Comparison of ENCODE assay signal across 14 cellular contexts in genomic region chr13:27211271-27211670, GRCh38. TPM values are rescaled to one million over a fixed set of nuclear protein-coding genes. Genes with fewer than 3 reads are reported as not detected.
DNase-seq lines count a peak whose midpoint lies in the region; ATAC-seq and TF ChIP-seq lines count a peak whose summit lies in the region.
"Had no signal": no experiment of that assay in that cellular context is flagged by ENCODE, and none has a peak within 500 bp of the region (broad histone marks: within the 10 kb centered on the region; RNA-seq: fewer than 3 reads in every experiment).

No MANE protein-coding gene starts in this region.

- H3K9me2 ChIP-seq in GM23248 (ENCODE audit: insufficient read depth) (no peaks in the 10 kb centered on the region), HCT116 (ENCODE audit: insufficient read depth) (no peaks in the 10 kb centered on the region), Loucy (replicated peaks; ENCODE audit: low read depth, low read length) (no peaks in the 10 kb centered on the region)

- no peak for TF ChIP-seq POLR2A in HCT116 (IDR thresholded peaks at IDR 0.05; ENCODE audit: borderline replicate concordance, extremely low read depth, insufficient read depth, insufficient read length)

- H3K4me1 ChIP-seq in GM23248 (ENCODE audit: insufficient read depth), result peaks cover 8% of the 10 kb centered on the region
- peaks cover 4 to 16% of the 10 kb centered on the region in 2 experiments; a peak in 3 of 4 replicates for H3K4me1 ChIP-seq in HCT116 (ENCODE audit: control insufficient read depth in 1 of 2, insufficient read depth in 2 of 2, low read length in 2 of 2)
- peaks cover 14% of the 10 kb centered on the region for H3K4me1 ChIP-seq in Loucy (ENCODE audit: insufficient read depth, low read length, poor library complexity, severe bottlenecking)
- H3K4me1 ChIP-seq: Caco-2 had no signal

- BruUV-seq in HCT116 (replicated peaks; lab: Mats Ljungman, UMichigan), result no TSS peak

- CTCF ChIA-PET in HCT116 (lab: Charles Lee), result no interaction called here

- H3K27me3 ChIP-seq in GM23248 (replicated peaks; ENCODE audit: insufficient read depth), result no peaks in the 10 kb centered on the region
- no peaks in the 10 kb centered on the region for H3K27me3 ChIP-seq in HCT116 (ENCODE audit: insufficient read depth, low read length)
- H3K27me3 ChIP-seq in Loucy (ENCODE audit: insufficient read depth, low read length, poor library complexity, severe bottlenecking), result no peaks in the 10 kb centered on the region

- H4K20me1 ChIP-seq in GM23248 (ENCODE audit: insufficient read depth) (no peaks in the 10 kb centered on the region), HCT116 (ENCODE audit: insufficient read depth) (no peaks in the 10 kb centered on the region), Loucy (ENCODE audit: insufficient read depth, low read length, poor library complexity, severe bottlenecking) (no peaks in the 10 kb centered on the region)

- H3F3A ChIP-seq in GM23248 (ENCODE audit: insufficient read depth), result peaks cover 4% of the 10 kb centered on the region; the same call in 1 of the 2 replicates
- H3F3A ChIP-seq in Loucy (ENCODE audit: low read depth), result no peaks in the 10 kb centered on the region

- H3K4me2 ChIP-seq in GM23248 (ENCODE audit: unreplicated experiment) (no peak overlapping the region), HCT116 (ENCODE audit: low read length) (peak overlapping the region; percentile 61), Loucy (ENCODE audit: low read depth, low read length, poor library complexity, severe bottlenecking) (no peak overlapping the region)

- intact Hi-C loops in HCT116 (cut with micrococcal nuclease), result no loop called here
- intact Hi-C loops in left cardiac atrium (cut with DNase I), result no loop called here

- H3K36me3 ChIP-seq in GM23248 (ENCODE audit: low read depth), result no peaks in the 10 kb centered on the region
- H3K36me3 ChIP-seq in HCT116 (ENCODE audit: control insufficient read depth in 1 of 2, insufficient read depth in 2 of 2, low read length in 2 of 2), result no peaks in the 10 kb centered on the region
- H3K36me3 ChIP-seq in Loucy (ENCODE audit: insufficient read depth, low read length), result no peaks in the 10 kb centered on the region

- H3K79me2 ChIP-seq in GM23248 (ENCODE audit: insufficient read depth) (no peaks in the 10 kb centered on the region), HCT116 (ENCODE audit: insufficient read depth, low read length) (no peaks in the 10 kb centered on the region), Loucy (ENCODE audit: insufficient read depth, low read length) (no peaks in the 10 kb centered on the region)

- RAD21 ChIA-PET in HCT116 (lab: Charles Lee; ENCODE audit: low non-redundant PET in 1 of 2, low total read pairs in 2 of 2, uncharacterized antibody in 2 of 2, unreplicated experiment in 2 of 2), result interaction anchor here in 1 of 2 experiments (0.6 kb wide), 1 partner anchor 62 kb away, joined by 6 read pairs; no protein-coding TSS in a partner anchor

- POLR2A ChIA-PET in HCT116 (lab: Charles Lee), result interaction anchor here (1.7 kb wide), 1 partner anchor 16 kb away, joined by 9 read pairs; no protein-coding TSS in a partner anchor

- TF ChIP-seq CTCF in HCT116 (IDR thresholded peaks at IDR 0.05 in 2 of 3, conservative IDR thresholded peaks at IDR 0.05 in 1 of 3; ENCODE audit: borderline replicate concordance in 1 of 3, insufficient read depth in 1 of 3, low read depth in 2 of 3, low read length in 2 of 3) (no peak), Loucy (conservative IDR thresholded peaks at IDR 0.05; ENCODE audit: low read length) (no peak)

- ATAC-seq in HCT116 (no peak), left cardiac atrium (no peak), HG02798 (IDR thresholded peaks at IDR 0.05; ENCODE audit: poor library complexity, unreplicated experiment) (no peak)
- ATAC-seq: CD8-positive, alpha-beta T cell had no signal

- H2AFZ ChIP-seq in GM23248, result no peak overlapping the region; the same call in 1 of the 2 replicates
- no peak overlapping the region for H2AFZ ChIP-seq in HCT116 (ENCODE audit: low read depth, low read length, poor library complexity, severe bottlenecking)
- no peak overlapping the region for H2AFZ ChIP-seq in Loucy (ENCODE audit: low read length)

- WGBS in GM23248 (ENCODE audit: low coverage in 1 of 2, low lambda C conversion rate in 2 of 2, missing lambda C conversion rate in 2 of 2), 2 experiments, result 96 to 98% methylated on average over 1 of the region's 1 CpG

- peak overlapping the region; percentile 36; the same call in 1 of the 2 replicates for H3K9ac ChIP-seq in GM23248
- no peak overlapping the region for H3K9ac ChIP-seq in HCT116 (ENCODE audit: low read length)
- no peak overlapping the region for H3K9ac ChIP-seq in Loucy (ENCODE audit: low read depth, low read length, poor library complexity, severe bottlenecking)

- DNase-seq in GM23248 (no peak), HCT116 (ENCODE audit: low read depth, low spot score) (no peak), left cardiac atrium (no peak), C1 segment of cervical spinal cord (lab: John Stamatoyannopoulos, UW) (no peak)
- DNase-seq: Caco-2; CD4-positive, CD25-positive, alpha-beta regulatory T cell; CD8-positive, alpha-beta T cell; DMS153; DMS79 treated with DMSO at 0.1 percent for 48 hours; GF-D8; H7 had no signal

- TF ChIP-seq RAD21 in HCT116 (IDR thresholded peaks at IDR 0.05; ENCODE audit: low read depth), result no peak

- no peak overlapping the region for H3K4me3 ChIP-seq in GM23248
- H3K4me3 ChIP-seq in HCT116 (replicated peaks in 1 of 2; ENCODE audit: low read depth in 1 of 2, low read length in 2 of 2), result no peak overlapping the region
- H3K4me3 ChIP-seq in Loucy (ENCODE audit: low read length, poor library complexity, severe bottlenecking), result peak overlapping the region; percentile 73

- H3K9me3 ChIP-seq in GM23248 (ENCODE audit: low read depth) (no peaks in the 10 kb centered on the region), HCT116 (ENCODE audit: control insufficient read depth in 1 of 2, insufficient read depth in 1 of 2, low read depth in 1 of 2, low read length in 2 of 2) (no peaks in the 10 kb centered on the region), Loucy (ENCODE audit: insufficient read depth, low read depth, low read length) (peaks cover 7% of the 10 kb centered on the region; the same call in 1 of the 2 replicates)

- peak overlapping the region; percentile 48 for H3K27ac ChIP-seq in GM23248
- no peak overlapping the region for H3K27ac ChIP-seq in HCT116 (ENCODE audit: low read depth, low read length)
- H3K27ac ChIP-seq: C4-2B had no signal

- in situ Hi-C loops in GM23248 (cut with MboI), result no loop called here

TF ChIP-seq in HCT116, 20 proteins besides CTCF, POLR2A, EP300 and RAD21 (continues in another document):
- TF ChIP-seq CBX3 (IDR thresholded peaks at IDR 0.05; ENCODE audit: low read depth), result no peak
- TF ChIP-seq ATF3 (IDR thresholded peaks at IDR 0.05), result no peak
- no peak for TF ChIP-seq CEBPB (IDR thresholded peaks at IDR 0.05; ENCODE audit: low read depth)
- TF ChIP-seq SIN3A (IDR thresholded peaks at IDR 0.05; ENCODE audit: low read depth), result no peak
- no peak for TF ChIP-seq EGR1 (IDR thresholded peaks at IDR 0.05; ENCODE audit: low read depth)
- no peak for TF ChIP-seq REST (IDR thresholded peaks at IDR 0.05; ENCODE audit: low read depth)
- TF ChIP-seq POLR2AphosphoS5 (IDR thresholded peaks at IDR 0.05; ENCODE audit: low read depth, low read length), result no peak
- no peak for TF ChIP-seq EZH2phosphoT487 (IDR thresholded peaks at IDR 0.05; ENCODE audit: borderline replicate concordance)
- TF ChIP-seq ELF1 (IDR thresholded peaks at IDR 0.05; ENCODE audit: borderline replicate concordance, low read depth), result no peak
- no peak for TF ChIP-seq SRF (IDR thresholded peaks at IDR 0.05; ENCODE audit: low read depth)

RNA-seq across cellular contexts. Expression of gene USP12, which starts 39.7 kb away (rescaled TPM):
- 18.9 and 21.8 TPM in 2 replicates for total RNA-seq in GM23248 (2014; rRNA removed; shearing (Covaris generic))
- polyA plus RNA-seq in GM23248 (2016; fragmentation: Nextera tagmentation; extraction: Ambion mirVana), result 16.0 and 16.7 TPM in 2 replicates
- total RNA-seq in HCT116 (2021; ENCODE audit: unreplicated experiment) (28.3 TPM), left cardiac atrium (10 to 100 TPM; 16.1 to 19.1 TPM)
- polyA plus RNA-seq in HCT116 (2012), result 7.8 and 11.1 TPM in 2 replicates

RNA-seq across cellular contexts. Expression of gene RPL21, which starts 40.1 kb away (rescaled TPM):
- total RNA-seq in GM23248 (2014; rRNA removed; shearing (Covaris generic)), result 609 and 638 TPM in 2 replicates
- polyA plus RNA-seq in GM23248 (2016; fragmentation: Nextera tagmentation; extraction: Ambion mirVana), result 390 and 434 TPM in 2 replicates
- total RNA-seq in HCT116 (2021; ENCODE audit: unreplicated experiment) (915 TPM), left cardiac atrium (100 to 1,000 TPM; 729 to 803 TPM)
- 810 and 999 TPM in 2 replicates for polyA plus RNA-seq in HCT116 (2012)

RNA-seq across cellular contexts. Expression of gene RASL11A, which starts 59.4 kb away (rescaled TPM):
- 1.1 and 1.6 TPM in 2 replicates for total RNA-seq in GM23248 (2014; rRNA removed; shearing (Covaris generic))
- 0.42 and 0.51 TPM in 2 replicates for polyA plus RNA-seq in GM23248 (2016; fragmentation: Nextera tagmentation; extraction: Ambion mirVana)
- total RNA-seq in HCT116 (2021; ENCODE audit: unreplicated experiment) (5.0 TPM), left cardiac atrium (10 to 100 TPM; 15.6 to 26.1 TPM)
- polyA plus RNA-seq in HCT116 (2012), result 4.2 and 5.3 TPM in 2 replicates
